In the genomic region with DNA sequence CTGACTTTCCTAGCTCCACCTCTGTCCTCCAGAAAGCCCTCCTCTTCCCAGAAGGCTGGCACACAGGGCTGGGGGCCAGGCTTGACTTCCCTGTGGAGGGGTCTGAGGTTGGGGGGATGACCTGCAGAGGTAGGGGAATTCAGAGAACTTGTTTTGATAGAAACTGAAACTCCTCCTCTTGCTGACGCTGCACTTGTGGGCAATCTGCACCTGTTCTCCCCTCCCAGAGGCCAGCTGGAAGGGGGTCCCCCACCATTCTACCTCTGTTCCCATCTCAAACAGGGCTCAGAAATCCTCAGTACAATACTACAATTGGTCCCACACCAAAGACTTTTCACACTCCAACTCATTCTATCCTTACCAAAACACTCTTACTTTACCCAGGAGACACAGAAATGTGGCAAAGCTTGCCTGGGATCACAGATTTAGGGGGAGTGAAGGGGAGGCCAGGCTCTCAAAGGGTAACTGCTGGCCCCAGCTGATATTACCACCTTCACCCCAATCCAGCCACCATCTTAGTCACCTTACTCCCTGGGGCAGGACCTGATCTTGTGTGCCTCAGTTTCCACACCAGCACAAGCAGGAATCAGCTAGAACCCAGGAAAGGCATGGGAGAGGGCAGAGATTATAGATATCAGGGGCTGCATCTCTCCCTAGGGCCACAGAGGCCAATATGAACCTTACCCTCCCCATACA, we compare ENCODE assay signal across 8 cellular contexts. TPM values are rescaled to one million over a fixed set of nuclear protein-coding genes. Genes with fewer than 3 reads are reported as not detected.
A peak's percentile ranks its signal among the peaks of the same experiment; 100 is the strongest.
DNase-seq lines count a peak whose midpoint lies in the region; ATAC-seq and TF ChIP-seq lines count a peak whose summit lies in the region.

No MANE protein-coding gene starts in this region.

- peak overlapping the region; percentile 83 for H3K4me3 Mint-ChIP-seq in stimulated activated naive CD8-positive, alpha-beta T cell treated with anti-CD3 and anti-CD28 coated beads, Interleukin-15, Interleukin-2, amounts not matched to agents 100 ng/mL and 50 ng/mL, for 24 hours

- peaks cover 98% of the 10 kb centered on the region for H3K4me1 Mint-ChIP-seq in stimulated activated naive CD8-positive, alpha-beta T cell treated with anti-CD3 and anti-CD28 coated beads, Interleukin-15, Interleukin-2, amounts not matched to agents 100 ng/mL and 50 ng/mL, for 24 hours (ENCODE audit: low read depth)

- H3K36me3 ChIP-seq in cardiac muscle cell (peaks cover 2% of the 10 kb centered on the region), Karpas-422 (ENCODE audit: insufficient read depth, low read length) (peaks cover 6% of the 10 kb centered on the region; the same call in 1 of the 2 replicates), left ventricle myocardium inferior (peaks cover 7% of the 10 kb centered on the region)

- no peak for DNase-seq in cardiac muscle cell (ENCODE audit: low read depth in 1 of 2, low spot score in 1 of 2)
- DNase-seq in cardiac septum (ENCODE audit: low spot score) = no peak
- no peak for DNase-seq in Karpas-422
- DNase-seq in activated naive CD4-positive, alpha-beta T cell treated with anti-CD3 and anti-CD28 coated beads, Interleukin-2, amount 50 U/mL, for 72 hours (ENCODE audit: low spot score in 2 of 2) = peak; percentile 67 to 82
- DNase-seq in substantia nigra (lab: John Stamatoyannopoulos, UW) = no peak
- no peak for DNase-seq in coronary artery (ENCODE audit: low spot score)
- DNase-seq in left ventricle myocardium inferior = no peak

- H3K4me3 ChIP-seq in cardiac muscle cell (no peak overlapping the region), Karpas-422 (ENCODE audit: low read length) (peak overlapping the region; percentile 52; the same call in 1 of the 2 replicates), coronary artery (no peak overlapping the region), left ventricle myocardium inferior (no peak overlapping the region)

- no peaks in the 10 kb centered on the region for H3K4me1 ChIP-seq in cardiac muscle cell (ENCODE audit: low read depth)
- peaks cover 44% of the 10 kb centered on the region for H3K4me1 ChIP-seq in Karpas-422 (ENCODE audit: low read length)
- H3K4me1 ChIP-seq in left ventricle myocardium inferior = peaks cover 42% of the 10 kb centered on the region

- intact Hi-C loops in cardiac septum (cut with DNase I) = no loop called here
- intact Hi-C loops in left ventricle myocardium inferior (cut with micrococcal nuclease) = no loop called here

- no peaks in the 10 kb centered on the region for H3K9me3 Mint-ChIP-seq in activated naive CD4-positive, alpha-beta T cell treated with anti-CD3 and anti-CD28 coated beads, Interleukin-2, amount 50 U/mL, for 72 hours
- no peaks in the 10 kb centered on the region for H3K9me3 Mint-ChIP-seq in stimulated activated naive CD8-positive, alpha-beta T cell treated with anti-CD3 and anti-CD28 coated beads, Interleukin-15, Interleukin-2, amounts not matched to agents 100 ng/mL and 50 ng/mL, for 24 hours

- no peaks in the 10 kb centered on the region for H3K27me3 ChIP-seq in cardiac muscle cell
- no peaks in the 10 kb centered on the region for H3K27me3 ChIP-seq in Karpas-422 (ENCODE audit: low read length)
- no peaks in the 10 kb centered on the region for H3K27me3 ChIP-seq in left ventricle myocardium inferior (ENCODE audit: low read depth)

- no peak overlapping the region for H2AFZ ChIP-seq in Karpas-422 (ENCODE audit: low read length)

- H3K9me2 ChIP-seq in Karpas-422 (replicated peaks; ENCODE audit: insufficient read depth, low read length) = no peaks in the 10 kb centered on the region

- H3K36me3 Mint-ChIP-seq in activated naive CD4-positive, alpha-beta T cell treated with anti-CD3 and anti-CD28 coated beads, Interleukin-2, amount 50 U/mL, for 72 hours = peaks cover 27 to 51% of the 10 kb centered on the region in 2 donors
- H3K36me3 Mint-ChIP-seq in stimulated activated naive CD8-positive, alpha-beta T cell treated with anti-CD3 and anti-CD28 coated beads, Interleukin-15, Interleukin-2, amounts not matched to agents 100 ng/mL and 50 ng/mL, for 24 hours (ENCODE audit: low read depth) = peaks cover 52% of the 10 kb centered on the region

- peak overlapping the region; percentile 94 to 97 for H3K27ac Mint-ChIP-seq in activated naive CD4-positive, alpha-beta T cell treated with anti-CD3 and anti-CD28 coated beads, Interleukin-2, amount 50 U/mL, for 72 hours
- peak overlapping the region; percentile 97 for H3K27ac Mint-ChIP-seq in stimulated activated naive CD8-positive, alpha-beta T cell treated with anti-CD3 and anti-CD28 coated beads, Interleukin-15, Interleukin-2, amounts not matched to agents 100 ng/mL and 50 ng/mL, for 24 hours

- H3K27ac ChIP-seq in cardiac muscle cell (peak overlapping the region; percentile 23), Karpas-422 (ENCODE audit: low read length) (peak overlapping the region; percentile 96), substantia nigra (ENCODE audit: low read depth, low read length, poor library complexity, severe bottlenecking) (no peak overlapping the region), coronary artery (no peak overlapping the region), left ventricle myocardium inferior (replicated peaks) (no peak overlapping the region)

- no peaks in the 10 kb centered on the region for H3K27me3 Mint-ChIP-seq in stimulated activated naive CD8-positive, alpha-beta T cell treated with anti-CD3 and anti-CD28 coated beads, Interleukin-15, Interleukin-2, amounts not matched to agents 100 ng/mL and 50 ng/mL, for 24 hours

- peaks cover 69% of the 10 kb centered on the region for H3K79me2 ChIP-seq in Karpas-422 (ENCODE audit: low read length)

- peaks cover 7% of the 10 kb centered on the region; the same call in 1 of the 2 replicates for H4K20me1 ChIP-seq in Karpas-422 (ENCODE audit: insufficient read depth, low read depth, low read length)

- H3K4me2 ChIP-seq in Karpas-422 (ENCODE audit: low read depth, low read length, poor library complexity, severe bottlenecking) = peak overlapping the region; percentile 52

- TF ChIP-seq CTCF in cardiac muscle cell (IDR thresholded peaks at IDR 0.05; ENCODE audit: low read depth, low read length) (no peak), coronary artery (IDR thresholded peaks at IDR 0.05) (no peak), left ventricle myocardium inferior (IDR thresholded peaks at IDR 0.05; ENCODE audit: borderline replicate concordance) (no peak)

- H3K9me3 ChIP-seq in cardiac muscle cell (ENCODE audit: low read depth) (no peaks in the 10 kb centered on the region), Karpas-422 (ENCODE audit: low read length) (no peaks in the 10 kb centered on the region), left ventricle myocardium inferior (replicated peaks) (no peaks in the 10 kb centered on the region)

- ATAC-seq in activated naive CD4-positive, alpha-beta T cell treated with anti-CD3 and anti-CD28 coated beads, Interleukin-2, amount 50 U/mL, for 72 hours = peak; percentile 51 to 65

- peak overlapping the region; percentile 62 for H3K9ac ChIP-seq in Karpas-422 (ENCODE audit: low read length)

RNA-seq across cellular contexts. Expression of gene OTUD5, which starts 18.5 kb away (rescaled TPM):
- total RNA-seq in cardiac muscle cell = 40.2 and 56.6 TPM in 2 replicates
- 47.8 and 55.6 TPM in 2 replicates for polyA plus RNA-seq in cardiac muscle cell
- total RNA-seq in cardiac septum = 29.1 TPM
- 36.2 and 57.4 TPM in 2 replicates for total RNA-seq in Karpas-422 (2014; rRNA removed; shearing (Covaris generic); ENCODE audit: low replicate concordance)
- total RNA-seq in activated naive CD4-positive, alpha-beta T cell treated with anti-CD3 and anti-CD28 coated beads, Interleukin-2, amount 50 U/mL, for 72 hours = 10 to 100 TPM; 76.8 to 82.4 TPM
- total RNA-seq in left ventricle myocardium inferior = 21.2 TPM

RNA-seq across cellular contexts. Expression of gene PIM2, which starts 20.0 kb away (rescaled TPM):
- total RNA-seq in cardiac muscle cell = 18.5 and 25.2 TPM in 2 replicates
- polyA plus RNA-seq in cardiac muscle cell = 20.7 and 38.4 TPM in 2 replicates
- total RNA-seq in cardiac septum = 2.7 TPM
- 23.1 and 33.8 TPM in 2 replicates for total RNA-seq in Karpas-422 (2014; rRNA removed; shearing (Covaris generic); ENCODE audit: low replicate concordance)
- total RNA-seq in activated naive CD4-positive, alpha-beta T cell treated with anti-CD3 and anti-CD28 coated beads, Interleukin-2, amount 50 U/mL, for 72 hours = 100 to 1,000 TPM; 264 to 357 TPM
- 3.3 TPM for total RNA-seq in left ventricle myocardium inferior

RNA-seq across cellular contexts. Expression of gene SLC35A2, which starts 27.4 kb away (rescaled TPM):
- total RNA-seq in cardiac muscle cell (17.3 and 22.2 TPM in 2 replicates), cardiac septum (13.0 TPM), left ventricle myocardium inferior (10.4 TPM)
- polyA plus RNA-seq in cardiac muscle cell = 41.8 and 51.4 TPM in 2 replicates
- total RNA-seq in Karpas-422 (2014; rRNA removed; shearing (Covaris generic); ENCODE audit: low replicate concordance) = 12.7 and 15.1 TPM in 2 replicates
- total RNA-seq in activated naive CD4-positive, alpha-beta T cell treated with anti-CD3 and anti-CD28 coated beads, Interleukin-2, amount 50 U/mL, for 72 hours = 10 to 100 TPM; 18.3 to 22.2 TPM

RNA-seq across cellular contexts. Expression of gene KCND1, which starts 32.8 kb away (rescaled TPM):
- total RNA-seq in cardiac muscle cell = 1.1 and 2.6 TPM in 2 replicates
- polyA plus RNA-seq in cardiac muscle cell = 2.3 and 3.1 TPM in 2 replicates
- total RNA-seq in cardiac septum = 0.27 TPM
- 2.2 and 2.6 TPM in 2 replicates for total RNA-seq in Karpas-422 (2014; rRNA removed; shearing (Covaris generic); ENCODE audit: low replicate concordance)
- total RNA-seq in activated naive CD4-positive, alpha-beta T cell treated with anti-CD3 and anti-CD28 coated beads, Interleukin-2, amount 50 U/mL, for 72 hours = 10 to 100 TPM in 1 of 2 donors, 1 to 10 TPM in 1; 4.9 to 15.5 TPM
- total RNA-seq in left ventricle myocardium inferior = 0.30 TPM

RNA-seq across cellular contexts. Expression of gene PQBP1, which starts 41.1 kb away (rescaled TPM):
- total RNA-seq in cardiac muscle cell (62.8 and 74.8 TPM in 2 replicates), cardiac septum (42.2 TPM), left ventricle myocardium inferior (60.3 TPM)
- polyA plus RNA-seq in cardiac muscle cell = 75.3 and 114 TPM in 2 replicates
- total RNA-seq in Karpas-422 (2014; rRNA removed; shearing (Covaris generic); ENCODE audit: low replicate concordance) = 40.3 and 78.0 TPM in 2 replicates
- 10 to 100 TPM; 77.2 to 79.3 TPM for total RNA-seq in activated naive CD4-positive, alpha-beta T cell treated with anti-CD3 and anti-CD28 coated beads, Interleukin-2, amount 50 U/mL, for 72 hours

Comparison
In these comparisons a context has a peak if more than half of its experiments do, and no peak if none do; other contexts are left out.
1. H3K27ac ChIP-seq: peak in cardiac muscle cell (single experiment) and Karpas-422 (single experiment); none in substantia nigra (single experiment), coronary artery (0 of 2) and left ventricle myocardium inferior (single experiment).
2. DNase-seq: peak in activated naive CD4-positive, alpha-beta T cell treated with anti-CD3 and anti-CD28 coated beads, Interleukin-2, amount 50 U/mL, for 72 hours (2 of 2); none in cardiac muscle cell (0 of 2), cardiac septum (single experiment), Karpas-422 (single experiment), substantia nigra (0 of 49), coronary artery (single experiment) and left ventricle myocardium inferior (single experiment).